In the genomic region with DNA sequence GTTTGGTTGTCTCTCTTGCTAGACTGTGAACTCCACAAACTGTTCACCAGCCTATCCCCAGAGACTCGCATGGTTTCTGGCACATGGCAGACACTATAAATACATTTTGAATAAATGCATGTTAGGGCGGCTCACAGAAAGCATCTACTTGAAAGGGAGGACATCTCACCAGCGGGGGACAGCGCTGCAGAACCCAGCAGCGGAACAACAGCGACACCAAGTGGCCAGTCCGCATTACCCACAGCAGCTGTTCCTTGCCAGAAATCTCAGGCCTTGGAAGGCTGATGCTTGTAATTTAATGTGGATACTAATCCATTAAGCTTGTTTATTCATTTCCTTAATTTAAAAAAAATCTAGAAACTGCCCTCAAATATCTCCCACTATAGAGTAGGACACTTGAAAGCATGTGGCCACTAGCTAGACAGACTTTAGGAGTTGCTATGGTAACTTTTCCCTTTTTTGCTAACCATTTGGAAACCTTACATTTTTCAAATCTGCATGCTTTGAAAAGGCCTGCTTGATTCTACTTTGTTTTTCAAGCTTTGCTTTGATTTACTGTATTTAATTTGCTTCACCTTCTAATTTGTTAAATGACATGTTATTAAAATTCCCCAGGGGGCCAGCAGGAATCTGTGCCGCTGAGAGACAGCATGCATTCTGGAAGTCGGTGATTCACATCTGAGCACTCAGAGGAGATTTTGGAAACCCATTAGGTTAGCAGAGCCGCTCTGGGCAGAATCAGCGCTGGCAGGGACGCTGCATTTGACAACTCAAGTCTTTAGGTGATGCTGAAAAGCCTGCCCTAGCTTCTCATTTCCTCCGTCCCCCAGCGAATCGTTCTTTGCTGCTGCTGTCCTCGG, we compare ENCODE assay signal across 8 cellular contexts.
DNase-seq lines count a peak whose midpoint lies in the region; ATAC-seq and TF ChIP-seq lines count a peak whose summit lies in the region.

No MANE protein-coding gene starts in this region.

- ATAC-seq in GM21619 (IDR thresholded peaks at IDR 0.05; ENCODE audit: unreplicated experiment) (peak; percentile 83), upper lobe of right lung (peak; percentile 93)

- DNase-seq in DMS153 treated with DMSO at 0.1 percent for 48 hours (lab: John Stamatoyannopoulos, UW; ENCODE audit: unreplicated experiment), result peak; percentile 78
- DNase-seq in SJCRH30, result peak; percentile 57 to 81
- peak; percentile 71 for DNase-seq in activated gamma-delta T cell treated with anti-CD3 and anti-CD28 coated beads, Interleukin-2, amount 50 U/mL, for 16 hours (ENCODE audit: low read depth)
- DNase-seq in globus pallidus (ENCODE audit: low spot score), result peak; percentile 81
- peak; percentile 75 for DNase-seq in pons (ENCODE audit: low spot score)
- DNase-seq in upper lobe of right lung, result peak; percentile 81

- H3K27me3 ChIP-seq in Loucy (ENCODE audit: insufficient read depth, low read length, poor library complexity, severe bottlenecking) (no peaks in the 10 kb centered on the region), SJCRH30 (no peaks in the 10 kb centered on the region), upper lobe of right lung (peaks cover 5% of the 10 kb centered on the region)

- H3K4me3 ChIP-seq in Loucy (ENCODE audit: low read length, poor library complexity, severe bottlenecking), result no peak overlapping the region
- no peak overlapping the region for H3K4me3 ChIP-seq in SJCRH30
- no peak overlapping the region for H3K4me3 ChIP-seq in upper lobe of right lung

- H3K4me2 ChIP-seq in Loucy (ENCODE audit: low read depth, low read length, poor library complexity, severe bottlenecking), result peak overlapping the region; percentile 27

- H3F3A ChIP-seq in Loucy (ENCODE audit: low read depth), result no peaks in the 10 kb centered on the region

- H4K20me1 ChIP-seq in Loucy (ENCODE audit: insufficient read depth, low read length, poor library complexity, severe bottlenecking), result no peaks in the 10 kb centered on the region

- no peaks in the 10 kb centered on the region for H3K79me2 ChIP-seq in Loucy (ENCODE audit: insufficient read depth, low read length)

- no peak overlapping the region for H3K27ac ChIP-seq in SJCRH30
- no peak overlapping the region for H3K27ac ChIP-seq in upper lobe of right lung

- intact Hi-C loops in upper lobe of right lung (cut with DNase I), result no loop called here

- no peaks in the 10 kb centered on the region for H3K36me3 ChIP-seq in Loucy (ENCODE audit: insufficient read depth, low read length)
- no peaks in the 10 kb centered on the region for H3K36me3 ChIP-seq in SJCRH30
- H3K36me3 ChIP-seq in upper lobe of right lung, result no peaks in the 10 kb centered on the region

- peak overlapping the region; percentile 63; the same call in 1 of the 2 replicates for H2AFZ ChIP-seq in Loucy (ENCODE audit: low read length)

- no peaks in the 10 kb centered on the region for H3K4me1 ChIP-seq in Loucy (ENCODE audit: insufficient read depth, low read length, poor library complexity, severe bottlenecking)
- no peaks in the 10 kb centered on the region for H3K4me1 ChIP-seq in SJCRH30
- no peaks in the 10 kb centered on the region for H3K4me1 ChIP-seq in upper lobe of right lung

- no peaks in the 10 kb centered on the region for H3K9me2 ChIP-seq in Loucy (replicated peaks; ENCODE audit: low read depth, low read length)

- TF ChIP-seq CTCF in Loucy (conservative IDR thresholded peaks at IDR 0.05; ENCODE audit: low read length), result peak; percentile 98
- peak; percentile 96 for TF ChIP-seq CTCF in upper lobe of right lung (IDR thresholded peaks at IDR 0.05)

- H3K9ac ChIP-seq in Loucy (ENCODE audit: low read depth, low read length, poor library complexity, severe bottlenecking), result no peak overlapping the region

- H3K9me3 ChIP-seq in Loucy (ENCODE audit: insufficient read depth, low read depth, low read length), result no peaks in the 10 kb centered on the region
- H3K9me3 ChIP-seq in SJCRH30 (replicated peaks), result no peaks in the 10 kb centered on the region
- no peaks in the 10 kb centered on the region for H3K9me3 ChIP-seq in upper lobe of right lung
